ENCODE assay signal across 1 cellular context in genomic region chr19:32675720-32676185, GRCh38.
TF ChIP-seq lines count a peak whose summit lies in the region.

RGS9BP (plus strand) TSS chr19:32675848; CDS start chr19:32676264, 416 bp downstream.

TF ChIP-seq in HEK293, 187 proteins besides CTCF, POLR2A, EP300 and RAD21 (continued from another document and continues in another):
- TF ChIP-seq PATZ1 (tag by site-specific recombination; IDR thresholded peaks at IDR 0.05) (peak; percentile 71), ZSCAN5A (tag by site-specific recombination; IDR thresholded peaks at IDR 0.05) (0 out of 2 replicates have a peak, but pooled peaks have one; percentile 47), EGR2 (tag by site-specific recombination; IDR thresholded peaks at IDR 0.05; ENCODE audit: low read depth) (peak; percentile 82), IKZF3 (tag by site-specific recombination; IDR thresholded peaks at IDR 0.05) (peak; percentile 86), ZNF221 (tag by site-specific recombination; IDR thresholded peaks at IDR 0.05; ENCODE audit: borderline replicate concordance) (no peak), ZBTB11 (tag by site-specific recombination; conservative IDR thresholded peaks at IDR 0.05; ENCODE audit: low read depth) (0 out of 2 replicates have a peak, but pooled peaks have one; percentile 1), GLIS2 (tag by site-specific recombination; IDR thresholded peaks at IDR 0.05) (peak; percentile 95), ZBTB26 (tag by site-specific recombination; optimal IDR thresholded peaks at IDR 0.05) (peak; percentile 46), ZSCAN16 (tag by site-specific recombination; IDR thresholded peaks at IDR 0.05) (peak; percentile 17; the same call in 1 of the 2 replicates), ZNF302 (tag by site-specific recombination; IDR thresholded peaks at IDR 0.05; ENCODE audit: low read depth) (no peak), KLF10 (tag by site-specific recombination; IDR thresholded peaks at IDR 0.05) (no peak), KLF17 (tag by site-specific recombination; IDR thresholded peaks at IDR 0.05) (peak; percentile 24; the same call in 1 of the 2 replicates), ZNF423 (tag by site-specific recombination; IDR thresholded peaks at IDR 0.05) (peak; percentile 55; the same call in 1 of the 2 replicates), SETDB1 (IDR thresholded peaks at IDR 0.05; ENCODE audit: insufficient read length, low read length) (no peak), ZNF223 (tag by site-specific recombination; IDR thresholded peaks at IDR 0.05) (no peak), YY2 (tag by site-specific recombination; IDR thresholded peaks at IDR 0.05) (no peak), ZNF335 (tag by site-specific recombination; conservative IDR thresholded peaks at IDR 0.05) (peak; percentile 91), ZNF18 (tag by site-specific recombination; IDR thresholded peaks at IDR 0.05) (no peak), ZNF501 (tag by site-specific recombination; IDR thresholded peaks at IDR 0.05) (peak; percentile 66; the same call in 1 of the 2 replicates), ZNF791 (tag by site-specific recombination; IDR thresholded peaks at IDR 0.05) (no peak), ZNF19 (tag by site-specific recombination; IDR thresholded peaks at IDR 0.05; ENCODE audit: low read depth) (no peak), HOXC10 (CRISPR knock-in tag; IDR thresholded peaks at IDR 0.05) (no peak), ZNF777 (tag by site-specific recombination; IDR thresholded peaks at IDR 0.05; ENCODE audit: borderline replicate concordance) (peak; percentile 100), ZSCAN30 (tag by site-specific recombination; IDR thresholded peaks at IDR 0.05) (no peak), SP2 (tag by site-specific recombination; IDR thresholded peaks at IDR 0.05) (no peak; the same call in none of the 2 replicates), ZBTB10 (tag by site-specific recombination; IDR thresholded peaks at IDR 0.05) (peak; percentile 62; the same call in 1 of the 2 replicates), ZNF140 (tag by site-specific recombination; IDR thresholded peaks at IDR 0.05) (no peak), ZNF704 (tag by site-specific recombination; IDR thresholded peaks at IDR 0.05) (0 out of 2 replicates have a peak, but pooled peaks have one; percentile 5), ZNF10 (tag by site-specific recombination; IDR thresholded peaks at IDR 0.05) (peak; percentile 50; the same call in 1 of the 2 replicates), ZBTB20 (tag by site-specific recombination; IDR thresholded peaks at IDR 0.05) (peak; percentile 79; the same call in 1 of the 2 replicates), BCL6B (tag by site-specific recombination; IDR thresholded peaks at IDR 0.05) (no peak), ZEB2 (tag by site-specific recombination; IDR thresholded peaks at IDR 0.05) (0 out of 2 replicates have a peak, but pooled peaks have one; percentile 24), PRDM10 (tag by site-specific recombination; IDR thresholded peaks at IDR 0.05) (peak; percentile 73), ZBTB44 (tag by site-specific recombination; IDR thresholded peaks at IDR 0.05) (no peak)
